17 cellular contexts compared by ENCODE assay signal in genomic region chr1:201585099-201585498, GRCh38. TPM values are rescaled to one million over a fixed set of nuclear protein-coding genes. Genes with fewer than 3 reads are reported as not detected.
DNase-seq lines count a peak whose midpoint lies in the region; ATAC-seq and TF ChIP-seq lines count a peak whose summit lies in the region.
"Had no signal": no experiment of that assay in that cellular context is flagged by ENCODE, and none has a peak within 500 bp of the region (broad histone marks: within the 10 kb centered on the region; RNA-seq: fewer than 3 reads in every experiment).

No MANE protein-coding gene starts in this region.

- H3K4me1 ChIP-seq in left ventricle myocardium inferior: peaks cover 33% of the 10 kb centered on the region
- H3K4me1 ChIP-seq in right cardiac atrium (ENCODE audit: control insufficient read depth, insufficient read depth, low read length): peaks cover 7% of the 10 kb centered on the region
- peaks cover 24% of the 10 kb centered on the region for H3K4me1 ChIP-seq in vagina
- H3K4me1 ChIP-seq in right lobe of liver: no peaks in the 10 kb centered on the region
- H3K4me1 ChIP-seq: Caco-2, uterus had no signal

- DNase-seq in left ventricle myocardium inferior (no peak), right cardiac atrium (no peak), astrocyte of the spinal cord (ENCODE audit: low read depth, low spot score) (peak; percentile 52), iris pigment epithelial cell (ENCODE audit: low read depth) (peak; percentile 55), vagina (ENCODE audit: extremely low spot score in 2 of 2) (no peak), right lobe of liver (no peak), head of caudate nucleus (no peak)
- DNase-seq: Caco-2; effector memory CD8-positive, alpha-beta T cell; naive thymus-derived CD8-positive, alpha-beta T cell; NCI-H2171; SIG-M5; stimulated activated naive B cell treated with anti-CD40 and anti-IgM and Interleukin-4, amounts not matched to agents 10 μg/mL and 1 μg/mL and 100 μg/mL, for 72 hours had no signal

- no peaks in the 10 kb centered on the region for H3K9me3 ChIP-seq in left ventricle myocardium inferior (replicated peaks)
- no peaks in the 10 kb centered on the region for H3K9me3 ChIP-seq in right cardiac atrium (ENCODE audit: control insufficient read depth, low read length)
- no peaks in the 10 kb centered on the region for H3K9me3 ChIP-seq in vagina
- no peaks in the 10 kb centered on the region for H3K9me3 ChIP-seq in right lobe of liver
- H3K9me3 ChIP-seq: Caco-2, uterus had no signal

- no peak for TF ChIP-seq POLR2A in vagina (IDR thresholded peaks at IDR 0.05)
- TF ChIP-seq POLR2A in right lobe of liver (IDR thresholded peaks at IDR 0.05): no peak

- WGBS in right cardiac atrium: 70% methylated on average over 3 of the region's 3 CpGs
- WGBS in right lobe of liver (ENCODE audit: insufficient coverage, low coverage, low lambda C conversion rate, missing lambda C conversion rate): 66% methylated on average over 2 of the region's 3 CpGs

- TF ChIP-seq CTCF in left ventricle myocardium inferior (IDR thresholded peaks at IDR 0.05; ENCODE audit: borderline replicate concordance) (no peak), astrocyte of the spinal cord (IDR thresholded peaks at IDR 0.05; ENCODE audit: low read depth, low read length) (no peak), vagina (IDR thresholded peaks at IDR 0.05) (no peak), right lobe of liver (IDR thresholded peaks at IDR 0.05) (no peak)

- ATAC-seq in right cardiac atrium (no peak), right lobe of liver (no peak), GM19467 (IDR thresholded peaks at IDR 0.05; ENCODE audit: unreplicated experiment) (no peak)
- ATAC-seq: effector memory CD8-positive, alpha-beta T cell; left colon; naive thymus-derived CD8-positive, alpha-beta T cell; stimulated activated naive B cell treated with anti-CD40 and anti-IgM and Interleukin-4, amounts not matched to agents 10 μg/mL and 1 μg/mL and 100 μg/mL, for 72 hours had no signal

- intact Hi-C loops in left ventricle myocardium inferior (cut with micrococcal nuclease): no loop called here
- intact Hi-C loops in right cardiac atrium (cut with DNase I): no loop called here
- intact Hi-C loops in vagina (cut with DNase I): no loop called here
- intact Hi-C loops in right lobe of liver (cut with DNase I): no loop called here
- intact Hi-C loops in head of caudate nucleus (cut with DNase I): no loop called here

- H3K27ac ChIP-seq in left ventricle myocardium inferior (replicated peaks): peak overlapping the region; percentile 57
- no peak overlapping the region for H3K27ac ChIP-seq in right cardiac atrium (ENCODE audit: low read length)
- peak overlapping the region; percentile 60 for H3K27ac ChIP-seq in vagina
- no peak overlapping the region for H3K27ac ChIP-seq in right lobe of liver

- in situ Hi-C loops in astrocyte of the spinal cord (cut with HindIII; ENCODE audit: low sequenced_read_pairs): no loop called here

- H3K4me3 ChIP-seq in left ventricle myocardium inferior: no peak overlapping the region
- H3K4me3 ChIP-seq in right cardiac atrium (ENCODE audit: low read length): no peak overlapping the region
- H3K4me3 ChIP-seq in astrocyte of the spinal cord (ENCODE audit: low read depth, low read length): no peak overlapping the region
- H3K4me3 ChIP-seq in vagina: no peak overlapping the region
- H3K4me3 ChIP-seq in right lobe of liver: no peak overlapping the region
- H3K4me3 ChIP-seq: right atrium auricular region, uterus had no signal

- H3K27me3 ChIP-seq in left ventricle myocardium inferior (ENCODE audit: low read depth) (no peaks in the 10 kb centered on the region), right cardiac atrium (ENCODE audit: control insufficient read depth, insufficient read depth) (no peaks in the 10 kb centered on the region), vagina (no peaks in the 10 kb centered on the region), right lobe of liver (no peaks in the 10 kb centered on the region)
- H3K27me3 ChIP-seq: right atrium auricular region, uterus had no signal

- no peaks in the 10 kb centered on the region for H3K36me3 ChIP-seq in left ventricle myocardium inferior
- no peaks in the 10 kb centered on the region for H3K36me3 ChIP-seq in vagina
- H3K36me3 ChIP-seq in right lobe of liver: no peaks in the 10 kb centered on the region
- H3K36me3 ChIP-seq: right atrium auricular region, uterus had no signal

RNA-seq across cellular contexts. Expression of gene NAV1, which starts 46.2 kb away (rescaled TPM):
- total RNA-seq in left ventricle myocardium inferior (74.8 TPM), right cardiac atrium (10 to 100 TPM; 13.3 to 29.1 (median 20.6) TPM), vagina (45.9 TPM), right lobe of liver (1 to 10 TPM; 2.1 to 7.4 (median 3.7) TPM)
- 8.0 TPM for polyA plus RNA-seq in right cardiac atrium

Comparison
In these comparisons a context has a peak if more than half of its experiments do, and no peak if none do; other contexts are left out.
1. H3K27ac ChIP-seq: peak in left ventricle myocardium inferior (single experiment) and vagina (single experiment); none in right cardiac atrium (single experiment) and right lobe of liver (0 of 3).
2. DNase-seq: peak in astrocyte of the spinal cord (single experiment) and iris pigment epithelial cell (single experiment); none in left ventricle myocardium inferior (single experiment), right cardiac atrium (0 of 3), vagina (0 of 2), right lobe of liver (0 of 3) and head of caudate nucleus (0 of 42).